ENCODE assay signal across 8 cellular contexts in the genomic region with DNA sequence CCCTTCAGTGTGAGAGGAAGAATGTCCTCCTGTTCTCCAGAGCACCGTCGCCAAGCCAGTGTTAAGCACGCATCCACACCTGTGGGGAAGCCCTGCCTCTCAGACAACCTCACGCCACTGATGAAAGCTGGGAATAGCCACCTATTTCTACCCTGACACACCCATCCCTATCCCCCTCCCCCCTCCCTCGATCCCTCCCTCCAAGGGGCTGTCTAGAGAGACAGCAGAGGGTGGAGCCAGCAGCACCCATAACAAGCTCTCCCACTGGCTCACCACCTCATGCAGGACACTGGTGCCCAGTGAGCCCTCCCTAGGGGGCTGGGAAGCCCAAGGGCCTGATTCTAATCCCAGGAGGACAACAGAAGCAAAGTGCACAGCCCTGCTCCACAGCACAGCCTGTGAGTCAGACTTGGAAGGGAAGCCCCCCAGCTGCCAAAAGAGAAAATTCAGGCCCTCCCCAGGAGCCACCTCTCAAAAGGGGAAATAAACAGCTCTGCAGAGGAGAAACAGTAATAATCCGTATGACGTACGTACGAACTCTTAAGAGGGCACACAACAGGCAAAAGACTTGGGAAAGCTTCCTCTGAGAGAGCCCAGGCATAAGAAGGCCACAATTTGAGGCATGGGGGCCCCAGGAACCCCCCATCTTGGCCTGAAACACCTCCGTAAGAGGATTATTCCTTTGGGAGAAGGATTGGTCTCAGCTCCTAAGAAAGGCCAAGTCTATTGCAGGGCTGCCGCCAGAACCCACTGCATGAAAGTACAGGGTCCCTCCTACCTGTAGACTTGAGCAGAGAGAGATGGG. TPM values are rescaled to one million over a fixed set of nuclear protein-coding genes. Genes with fewer than 3 reads are reported as not detected.
DNase-seq lines count a peak whose midpoint lies in the region; ATAC-seq, FAIRE-seq and TF ChIP-seq lines count a peak whose summit lies in the region.

No MANE protein-coding gene starts in this region.

- H4K20me1 ChIP-seq in hepatocyte (ENCODE audit: insufficient read depth, poor library complexity, severe bottlenecking) = no peaks in the 10 kb centered on the region

- DNase-seq in NCI-H146 (lab: John Stamatoyannopoulos, UW) (peak; percentile 47), NCI-H146 treated with DMSO at 0.1 percent for 48 hours (lab: John Stamatoyannopoulos, UW; ENCODE audit: unreplicated experiment) (no peak), RCC 7860 (ENCODE audit: low spot score) (peak; percentile 32), hepatocyte (ENCODE audit: low spot score) (peak; percentile 49), thoracic aorta (ENCODE audit: low spot score) (no peak), GM10248 (ENCODE audit: extremely low spot score) (no peak)
- no peak for DNase-seq in activated effector memory CD4-positive, alpha-beta T cell treated with Interleukin-2 at 50 U/mL for 16 hours

- POLR2A ChIA-PET in GM10248 (lab: Yijun Ruan, JAX) = interaction anchor here (0.7 kb wide), 1 partner anchor 20 kb away, joined by 11 read pairs; no protein-coding TSS in a partner anchor

- no peak overlapping the region for H2AFZ ChIP-seq in hepatocyte

- H3K4me2 ChIP-seq in hepatocyte = peak overlapping the region; percentile 65

- H3K27ac ChIP-seq in hepatocyte (peak overlapping the region; percentile 91), thoracic aorta (peak overlapping the region; percentile 27 to 59)

- H3K79me2 ChIP-seq in hepatocyte = peaks cover 61% of the 10 kb centered on the region

- CTCF ChIA-PET in GM10248 (lab: Yijun Ruan, JAX) = interaction anchor here (1.1 to 1.6 kb wide), 3 partner anchors 15 to 24 kb away, joined by 3 to 6 read pairs (median 5); no protein-coding TSS in a partner anchor

- H3K36me3 ChIP-seq in hepatocyte (replicated peaks; ENCODE audit: insufficient read depth, low read depth) (no peaks in the 10 kb centered on the region), thoracic aorta (no peaks in the 10 kb centered on the region)

- 81% methylated on average over 11 of the region's 11 CpGs for WGBS in hepatocyte (ENCODE audit: low lambda C conversion rate, missing lambda C conversion rate)

- TF ChIP-seq CTCF in hepatocyte (IDR thresholded peaks at IDR 0.05; ENCODE audit: poor library complexity) (no peak), thoracic aorta (IDR thresholded peaks at IDR 0.05) (no peak), GM10248 (IDR thresholded peaks at IDR 0.05; ENCODE audit: control extremely low read depth, extremely low read depth, low read depth, missing control alignments) (no peak)

- ATAC-seq in thoracic aorta (ENCODE audit: insufficient number of reproducible peaks, low FRiP score, low read depth) (no peak), HG02885 (IDR thresholded peaks at IDR 0.05; ENCODE audit: poor library complexity, unreplicated experiment) (no peak)

- H3K9me2 ChIP-seq in hepatocyte (replicated peaks; ENCODE audit: insufficient read depth) = no peaks in the 10 kb centered on the region

- H3K9me3 ChIP-seq in hepatocyte (ENCODE audit: low read depth) (no peaks in the 10 kb centered on the region), thoracic aorta (no peaks in the 10 kb centered on the region)

- no peak for FAIRE-seq in RCC 7860 (lab: Jason Lieb, UNC)

- H3K27me3 ChIP-seq in hepatocyte = no peaks in the 10 kb centered on the region
- H3K27me3 ChIP-seq in thoracic aorta (replicated peaks; ENCODE audit: insufficient read depth) = no peaks in the 10 kb centered on the region

- H3K4me1 ChIP-seq in hepatocyte (ENCODE audit: insufficient read depth) (peaks cover 39% of the 10 kb centered on the region), thoracic aorta (ENCODE audit: control insufficient read depth in 1 of 2, low read depth in 2 of 2) (peaks cover 29 to 45% of the 10 kb centered on the region in 2 donors)

- H3K4me3 ChIP-seq in hepatocyte (no peak overlapping the region), thoracic aorta (no peak overlapping the region)

RNA-seq across cellular contexts. Expression of gene PITPNM2, which starts 7.7 kb away (rescaled TPM):
- 2.2 and 3.6 TPM in 2 replicates for total RNA-seq in hepatocyte
- 5.7 and 6.3 TPM in 2 replicates for polyA plus RNA-seq in hepatocyte
- total RNA-seq in thoracic aorta = 10 to 100 TPM in 1 of 2 donors, 1 to 10 TPM in 1; 7.9 to 14.3 TPM

Comparison
In these comparisons a context has a peak if more than half of its experiments do, and no peak if none do; other contexts are left out.
1. DNase-seq: peak in NCI-H146 (single experiment), RCC 7860 (single experiment) and hepatocyte (single experiment); none in NCI-H146 treated with DMSO at 0.1 percent for 48 hours (single experiment), thoracic aorta (single experiment), GM10248 (single experiment) and activated effector memory CD4-positive, alpha-beta T cell treated with Interleukin-2 at 50 U/mL for 16 hours (single experiment).